Comparison of ENCODE assay signal across 8 cellular contexts in genomic region chr1:222589462-222590302, GRCh38. TPM values are rescaled to one million over a fixed set of nuclear protein-coding genes. Genes with fewer than 3 reads are reported as not detected.
A peak's percentile ranks its signal among the peaks of the same experiment; 100 is the strongest.
DNase-seq lines count a peak whose midpoint lies in the region; ATAC-seq lines count a peak whose summit lies in the region.

TAF1A (minus strand) TSS chr1:222589933.

- H3K4me2 ChIP-seq in mesenchymal stem cell (ENCODE audit: low read length, poor library complexity, severe bottlenecking), result peak within 1 kb of the TSS; percentile 97

- peak within 1 kb of the TSS; percentile 56 to 77 for H3K18ac ChIP-seq in mesenchymal stem cell (ENCODE audit: low read depth in 1 of 2, low read length in 2 of 2)

- no peaks in the 10 kb centered on the region for H3K27me3 ChIP-seq in endocrine pancreas (ENCODE audit: control insufficient read depth, insufficient read depth, low read length)
- no peaks in the 10 kb centered on the region for H3K27me3 ChIP-seq in mesenchymal stem cell (ENCODE audit: control insufficient read depth in 1 of 2, insufficient read depth in 1 of 2, low read length in 2 of 2)

- H3K9ac ChIP-seq in endocrine pancreas (ENCODE audit: control insufficient read depth, insufficient read depth, low read length) (peak within 1 kb of the TSS; percentile 79), mesenchymal stem cell (ENCODE audit: low read length) (peak within 1 kb of the TSS; percentile 94)

- no peak within 1 kb of the TSS for H2BK12ac ChIP-seq in mesenchymal stem cell (ENCODE audit: low read length in 2 of 2)

- no peak within 1 kb of the TSS for H2BK15ac ChIP-seq in mesenchymal stem cell (ENCODE audit: low read depth, poor library complexity, severe bottlenecking)

- H2AFZ ChIP-seq in mesenchymal stem cell (ENCODE audit: low read depth, low read length), result peak within 1 kb of the TSS; percentile 18

- no peak within 1 kb of the TSS for H2BK120ac ChIP-seq in mesenchymal stem cell (ENCODE audit: low read depth, low read length)

- peak within 1 kb of the TSS; percentile 98 for H3K4me3 ChIP-seq in endocrine pancreas (ENCODE audit: control insufficient read depth, insufficient read depth, low read length)
- peak within 1 kb of the TSS; percentile 67 to 89 for H3K4me3 ChIP-seq in mesenchymal stem cell (ENCODE audit: insufficient read depth in 1 of 2, low read depth in 1 of 2, low read length in 2 of 2)

- ATAC-seq in GM19468 (IDR thresholded peaks at IDR 0.05; ENCODE audit: extremely low read depth, unreplicated experiment), result peak; percentile 91

- peaks cover 10% of the 10 kb centered on the region for H3K79me1 ChIP-seq in mesenchymal stem cell (replicated peaks; ENCODE audit: low read length, poor library complexity, severe bottlenecking)

- no peak within 1 kb of the TSS for H3K23ac ChIP-seq in mesenchymal stem cell (ENCODE audit: low read length in 2 of 2)

- H2BK5ac ChIP-seq in mesenchymal stem cell (ENCODE audit: low read depth, low read length, poor library complexity, severe bottlenecking), result peak within 1 kb of the TSS; percentile 82

- WGBS in mesenchymal stem cell, result under 1% methylated on average over 39 of the region's 41 CpGs

- H3K4ac ChIP-seq in mesenchymal stem cell (ENCODE audit: low read depth in 1 of 2, low read length in 2 of 2), result peak within 1 kb of the TSS; percentile 60 to 93

- no peak within 1 kb of the TSS for H3K14ac ChIP-seq in mesenchymal stem cell (ENCODE audit: low read length in 2 of 2)

- H3K36me3 ChIP-seq in endocrine pancreas (ENCODE audit: control insufficient read depth, insufficient read depth, low read length) (no peaks in the 10 kb centered on the region), mesenchymal stem cell (ENCODE audit: control insufficient read depth in 1 of 2, insufficient read depth in 2 of 2, low read depth in 1 of 2, low read length in 2 of 2) (peaks cover 0 to 23% of the 10 kb centered on the region in 2 experiments)

- H3K4me1 ChIP-seq in endocrine pancreas (ENCODE audit: control insufficient read depth, insufficient read depth, low read length), result peaks cover 17% of the 10 kb centered on the region
- peaks cover 3% of the 10 kb centered on the region for H3K4me1 ChIP-seq in mesenchymal stem cell (ENCODE audit: control insufficient read depth, insufficient read depth, low read depth, low read length)

- peak within 1 kb of the TSS; percentile 94 for H4K8ac ChIP-seq in mesenchymal stem cell (ENCODE audit: low read length)

- H2AK5ac ChIP-seq in mesenchymal stem cell (ENCODE audit: low read length, severe bottlenecking), result no peak within 1 kb of the TSS

- peak within 1 kb of the TSS; percentile 83 for H3K27ac ChIP-seq in mesenchymal stem cell (ENCODE audit: low read length, poor library complexity, severe bottlenecking)

- DNase-seq in COLO829 (ENCODE audit: low spot score) (peak; percentile 90), HS-27A (ENCODE audit: low read depth) (peak; percentile 41), NOMO-1 treated with dmso at 0.1 percent for 144 hours (lab: John Stamatoyannopoulos, UW; ENCODE audit: unreplicated experiment) (peak; percentile 73), mesenchymal stem cell (peak; percentile 86)
- DNase-seq in activated CD8-positive, alpha-beta memory T cell treated with anti-CD3 and anti-CD28 coated beads for 4 hours (ENCODE audit: low read depth in 2 of 2), result peak; percentile 62 to 80
- peak; percentile 69 for DNase-seq in stimulated activated CD8-positive, alpha-beta memory T cell treated with anti-CD3 and anti-CD28 coated beads, Interleukin-12 subunit alpha, Interleukin-12 subunit beta, amount 100 ng/mL, for 4 hours (ENCODE audit: low read depth)

- H4K91ac ChIP-seq in mesenchymal stem cell (ENCODE audit: low read length), result no peak within 1 kb of the TSS

- no peaks in the 10 kb centered on the region for H3K9me3 ChIP-seq in endocrine pancreas (ENCODE audit: control insufficient read depth, low read length)
- H3K9me3 ChIP-seq in mesenchymal stem cell (ENCODE audit: control insufficient read depth, low read length), result peaks cover 4% of the 10 kb centered on the region

RNA-seq across cellular contexts. Expression of gene TAF1A, which starts in this region (rescaled TPM):
- polyA plus RNA-seq in mesenchymal stem cell (2013, experiment 1 of 2), result 2.9 TPM
- polyA plus RNA-seq in mesenchymal stem cell (2013, experiment 2 of 2), result 3.6 TPM

Comparison
In these comparisons a context has a peak if more than half of its experiments do, and no peak if none do; other contexts are left out.
1. Peak in every context shown above with its lines: DNase-seq, ATAC-seq, H3K4me3 ChIP-seq and H3K27ac ChIP-seq.